10 cellular contexts compared by ENCODE assay signal in the genomic region with DNA sequence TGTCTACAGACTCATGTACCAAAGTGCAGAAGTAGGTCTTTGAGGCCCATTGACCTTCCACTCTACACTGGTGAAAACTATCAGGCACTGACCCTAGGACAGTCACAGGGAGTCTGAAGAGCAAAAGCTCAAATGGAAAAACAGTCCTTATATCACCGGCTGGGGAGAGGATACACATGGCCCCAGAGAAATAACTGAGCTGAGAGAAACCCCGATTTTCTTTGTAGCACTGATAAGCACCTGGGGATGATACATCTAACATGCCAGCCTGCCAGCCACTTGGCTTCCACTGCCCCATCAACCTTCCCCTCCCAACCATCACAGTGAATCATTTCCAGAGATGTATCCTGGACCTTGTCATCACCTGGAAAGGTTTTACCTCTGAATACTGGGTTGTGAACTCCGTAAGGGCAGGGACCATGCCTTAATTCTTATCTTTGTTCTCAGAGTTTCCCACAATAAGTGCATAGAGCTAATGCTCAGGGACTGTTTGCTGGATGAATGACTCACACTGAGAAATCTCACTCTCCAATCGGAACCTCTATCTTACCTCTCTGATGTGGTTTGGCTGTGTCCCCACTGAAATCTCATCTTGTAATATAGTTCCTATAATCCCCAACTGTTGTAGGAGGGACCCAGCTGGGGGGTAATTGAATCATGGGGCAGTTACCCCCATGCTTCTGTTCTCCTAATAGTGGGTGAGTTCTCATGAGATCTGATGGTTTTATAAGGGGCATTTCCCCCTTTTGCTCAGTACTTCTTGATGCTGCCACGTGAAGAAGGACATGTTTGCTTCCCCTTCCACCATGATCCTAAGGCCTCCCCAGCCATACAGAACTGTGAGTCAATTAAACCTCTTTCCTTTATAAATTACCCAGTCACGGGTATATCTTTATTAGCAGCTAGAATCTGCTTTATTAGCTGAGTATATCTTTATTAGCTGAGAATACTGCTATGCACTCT. TPM values are rescaled to one million over a fixed set of nuclear protein-coding genes. Genes with fewer than 3 reads are reported as not detected.
DNase-seq lines count a peak whose midpoint lies in the region; ATAC-seq and TF ChIP-seq lines count a peak whose summit lies in the region.
"Had no signal": no experiment of that assay in that cellular context is flagged by ENCODE, and none has a peak within 500 bp of the region (broad histone marks: within the 10 kb centered on the region; RNA-seq: fewer than 3 reads in every experiment).

No MANE protein-coding gene starts in this region.

- H3K4me1 ChIP-seq in DND-41 (ENCODE audit: insufficient read depth, low read length) (peaks cover 63% of the 10 kb centered on the region), foreskin keratinocyte (peaks cover 25% of the 10 kb centered on the region)

- H3K4me3 ChIP-seq in DND-41 (ENCODE audit: low read depth in 1 of 2, low read length in 2 of 2): peak overlapping the region in 1 of 2 experiments; percentile 32; a peak in 2 of 4 replicates

- peak overlapping the region; percentile 44 for H3K4me2 ChIP-seq in DND-41 (ENCODE audit: insufficient read depth, low read length)

- no peaks in the 10 kb centered on the region for H3K9me3 ChIP-seq in DND-41 (ENCODE audit: insufficient read depth, low read length, severe bottlenecking)

- peak overlapping the region; percentile 69 for H3K27ac ChIP-seq in DND-41 (ENCODE audit: low read length)
- peak overlapping the region; percentile 45 for H3K27ac ChIP-seq in foreskin keratinocyte

- 0 out of 2 replicates have a peak, but pooled peaks cover 6% of the 10 kb centered on the region for H4K20me1 ChIP-seq in DND-41 (ENCODE audit: insufficient read depth, low read length)

- H3K9ac ChIP-seq in DND-41 (ENCODE audit: low read depth, low read length): peak overlapping the region; percentile 27; the same call in 1 of the 2 replicates

- peaks cover 69% of the 10 kb centered on the region for H3K79me2 ChIP-seq in DND-41 (ENCODE audit: insufficient read depth, low read length)

- H3K36me3 ChIP-seq in DND-41 (ENCODE audit: insufficient read depth, low read length): peaks cover 35% of the 10 kb centered on the region

- TF ChIP-seq CTCF in DND-41 (IDR thresholded peaks at IDR 0.05; ENCODE audit: borderline replicate concordance, extremely low read depth, low read length, poor library complexity, severe bottlenecking) (no peak), foreskin keratinocyte (conservative IDR thresholded peaks at IDR 0.05) (no peak)

- no peak overlapping the region for H2AFZ ChIP-seq in DND-41 (ENCODE audit: low read depth, low read length)

- no peaks in the 10 kb centered on the region for H3K27me3 ChIP-seq in DND-41 (ENCODE audit: insufficient read depth, low read length, poor library complexity)
- no peaks in the 10 kb centered on the region for H3K27me3 ChIP-seq in foreskin keratinocyte

- DNase-seq in DND-41: peak; percentile 71
- peak; percentile 41 for DNase-seq in OCI-M1 (lab: John Stamatoyannopoulos, UW)
- DNase-seq in foreskin keratinocyte: peak; percentile 96 to 97
- no peak for DNase-seq in activated CD4-positive, CD25-positive, alpha-beta regulatory T cell (lab: John Stamatoyannopoulos, UW)
- DNase-seq in MV-4-11 (lab: John Stamatoyannopoulos, UW): no peak
- DNase-seq in epidermal melanocyte (ENCODE audit: insufficient read length, low spot score): no peak
- DNase-seq: activated naive CD8-positive, alpha-beta T cell treated with anti-CD3 and anti-CD28 coated beads, Interleukin-2, amount 10 ng/mL, durations not matched to agents 7 days and 5 days; stimulated activated CD4-positive, alpha-beta T cell treated with anti-CD3 and anti-CD28 coated beads, Interleukin-4, amount 100 ng/mL, for 24 hours had no signal

- ATAC-seq in DND-41 (ENCODE audit: insufficient read depth, low read depth): peak; percentile 92
- ATAC-seq in GM21717 (IDR thresholded peaks at IDR 0.05; ENCODE audit: unreplicated experiment): peak; percentile 74
- ATAC-seq in foreskin keratinocyte: peak; percentile 90
- ATAC-seq in HG03457 (IDR thresholded peaks at IDR 0.05; ENCODE audit: unreplicated experiment): no peak

RNA-seq across cellular contexts. Expression of gene EVA1A, which starts 37.1 kb away (rescaled TPM):
- 29.3 and 30.0 TPM in 2 replicates for total RNA-seq in foreskin keratinocyte
- 27.7 and 31.9 TPM in 2 replicates for polyA plus RNA-seq in foreskin keratinocyte
- total RNA-seq: activated naive CD8-positive, alpha-beta T cell treated with anti-CD3 and anti-CD28 coated beads, Interleukin-2, amount 10 ng/mL, durations not matched to agents 7 days and 5 days had no signal

Comparison
In these comparisons a context has a peak if more than half of its experiments do, and no peak if none do; other contexts are left out.
1. DNase-seq: peak in DND-41 (single experiment), OCI-M1 (single experiment) and foreskin keratinocyte (2 of 2); none in activated CD4-positive, CD25-positive, alpha-beta regulatory T cell (0 of 4), MV-4-11 (single experiment) and epidermal melanocyte (single experiment).